8 cellular contexts compared by ENCODE assay signal in the genomic region with DNA sequence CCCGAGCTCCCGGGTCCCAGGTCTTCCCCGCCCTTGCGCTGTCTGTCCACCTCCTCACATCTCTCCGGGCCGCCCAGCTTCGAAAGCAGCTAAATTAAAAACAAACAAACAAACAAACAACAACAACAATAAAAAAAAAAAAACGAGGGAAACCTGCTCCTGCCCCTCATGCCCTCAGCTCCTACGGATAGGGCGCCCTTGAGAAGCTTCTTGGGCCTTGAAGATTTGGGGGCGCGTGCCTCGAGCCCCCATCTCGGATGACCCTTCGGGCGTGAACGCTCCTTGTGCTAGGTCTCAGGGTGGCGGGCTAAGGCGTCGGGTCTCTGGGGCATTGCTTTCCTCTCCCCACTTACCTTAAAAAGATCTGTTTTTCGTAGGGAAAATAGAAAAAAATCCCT. TPM values are rescaled to one million over a fixed set of nuclear protein-coding genes. Genes with fewer than 3 reads are reported as not detected.
DNase-seq lines count a peak whose midpoint lies in the region; ATAC-seq lines count a peak whose summit lies in the region.

No MANE protein-coding gene starts in this region.

- H3K9ac ChIP-seq in GM23248 = peak overlapping the region; percentile 55
- H3K9ac ChIP-seq in skeletal muscle satellite cell (ENCODE audit: low read depth, low read length) = peak overlapping the region; percentile 56

- H3K27me3 ChIP-seq in GM23248 (replicated peaks; ENCODE audit: insufficient read depth) = no peaks in the 10 kb centered on the region; the same call in 1 of the 2 replicates
- peaks cover 26% of the 10 kb centered on the region for H3K27me3 ChIP-seq in skeletal muscle satellite cell (ENCODE audit: control insufficient read depth, insufficient read depth, low read length)

- 0 out of 2 replicates have a peak, but pooled peaks cover 10% of the 10 kb centered on the region for H3F3A ChIP-seq in GM23248 (ENCODE audit: insufficient read depth)

- peak overlapping the region; percentile 93 for H3K4me2 ChIP-seq in GM23248 (ENCODE audit: unreplicated experiment)
- H3K4me2 ChIP-seq in skeletal muscle satellite cell (ENCODE audit: low read length) = peak overlapping the region; percentile 90

- POLR2A ChIA-PET in activated CD4-positive, alpha-beta memory T cell treated with anti-CD3 and anti-CD28 coated beads, Interleukin-2, amount 10 ng/mL, durations not matched to agents 7 days and 5 days (lab: Charles Lee) = no interaction called here

- peak overlapping the region; percentile 72 for H3K4me3 Mint-ChIP-seq in activated CD4-positive, alpha-beta memory T cell treated with anti-CD3 and anti-CD28 coated beads, Interleukin-2, amount 10 ng/mL, durations not matched to agents 7 days and 5 days

- peaks cover 68% of the 10 kb centered on the region for H3K27me3 Mint-ChIP-seq in activated CD4-positive, alpha-beta memory T cell treated with anti-CD3 and anti-CD28 coated beads, Interleukin-2, amount 10 ng/mL, durations not matched to agents 7 days and 5 days

- H3K9me3 Mint-ChIP-seq in activated CD4-positive, alpha-beta memory T cell treated with anti-CD3 and anti-CD28 coated beads, Interleukin-2, amount 10 ng/mL, durations not matched to agents 7 days and 5 days = no peaks in the 10 kb centered on the region

- no peak for ATAC-seq in GM21447 (IDR thresholded peaks at IDR 0.05; ENCODE audit: unreplicated experiment)

- CTCF ChIA-PET in activated CD4-positive, alpha-beta memory T cell treated with anti-CD3 and anti-CD28 coated beads, Interleukin-2, amount 10 ng/mL, durations not matched to agents 7 days and 5 days (lab: Charles Lee) = interaction anchor here (0.6 to 0.7 kb wide), 2 partner anchors 64 to 212 kb away, joined by 3 to 4 read pairs; no protein-coding TSS in a partner anchor

- H3K9me3 ChIP-seq in GM23248 (ENCODE audit: low read depth) (no peaks in the 10 kb centered on the region), skeletal muscle satellite cell (replicated peaks; ENCODE audit: low read length) (no peaks in the 10 kb centered on the region)

- no peak overlapping the region for H3K27ac ChIP-seq in GM23248

- H3K4me3 ChIP-seq in GM23248 = peak overlapping the region; percentile 84
- H3K4me3 ChIP-seq in iPS-11a (ENCODE audit: low read depth, low read length) = peak overlapping the region; percentile 62
- peak overlapping the region; percentile 69 for H3K4me3 ChIP-seq in skeletal muscle satellite cell (ENCODE audit: low read length)

- H3K79me2 ChIP-seq in GM23248 (ENCODE audit: insufficient read depth) = no peaks in the 10 kb centered on the region

- 0 to 1% methylated on average over 21 of the region's 21 CpGs for WGBS in GM23248 (ENCODE audit: low coverage in 1 of 2, low lambda C conversion rate in 2 of 2, missing lambda C conversion rate in 2 of 2), 2 experiments

- H3K9me2 ChIP-seq in GM23248 (ENCODE audit: insufficient read depth) = no peaks in the 10 kb centered on the region

- DNase-seq in GM23248 (no peak), iPS-NIHi11 (ENCODE audit: low spot score) (no peak), NCI-H2029 (lab: John Stamatoyannopoulos, UW) (no peak), middle frontal gyrus (ENCODE audit: extremely low spot score, low spot score) (no peak)
- no peak for DNase-seq in activated CD4-positive, alpha-beta memory T cell treated with anti-CD3 and anti-CD28 coated beads, Interleukin-2, amount 10 ng/mL, durations not matched to agents 7 days and 5 days

- H3K36me3 ChIP-seq in GM23248 (ENCODE audit: low read depth) (no peaks in the 10 kb centered on the region), skeletal muscle satellite cell (ENCODE audit: insufficient read depth, low read length) (no peaks in the 10 kb centered on the region)

- in situ Hi-C loops in GM23248 (cut with MboI) = no loop called here

- H3K4me1 Mint-ChIP-seq in activated CD4-positive, alpha-beta memory T cell treated with anti-CD3 and anti-CD28 coated beads, Interleukin-2, amount 10 ng/mL, durations not matched to agents 7 days and 5 days = peaks cover 26% of the 10 kb centered on the region

- H3K4me1 ChIP-seq in GM23248 (ENCODE audit: insufficient read depth) (0 out of 2 replicates have a peak, but pooled peaks cover 5% of the 10 kb centered on the region), skeletal muscle satellite cell (ENCODE audit: control insufficient read depth, insufficient read depth, low read length) (peaks cover 13% of the 10 kb centered on the region)

- no peak overlapping the region for H3K27ac Mint-ChIP-seq in activated CD4-positive, alpha-beta memory T cell treated with anti-CD3 and anti-CD28 coated beads, Interleukin-2, amount 10 ng/mL, durations not matched to agents 7 days and 5 days

- H3K36me3 Mint-ChIP-seq in activated CD4-positive, alpha-beta memory T cell treated with anti-CD3 and anti-CD28 coated beads, Interleukin-2, amount 10 ng/mL, durations not matched to agents 7 days and 5 days (ENCODE audit: low read depth) = no peaks in the 10 kb centered on the region

- peak overlapping the region; percentile 91 for H2AFZ ChIP-seq in GM23248

- no peaks in the 10 kb centered on the region for H4K20me1 ChIP-seq in GM23248 (ENCODE audit: insufficient read depth)

RNA-seq across cellular contexts. Expression of a gene that starts 0.7 kb away (rescaled TPM):
- total RNA-seq in GM23248 (2014; rRNA removed; shearing (Covaris generic)) = 1.9 and 3.4 TPM in 2 replicates
- polyA plus RNA-seq in GM23248 (2016; fragmentation: Nextera tagmentation; extraction: Ambion mirVana) = 3.1 and 4.5 TPM in 2 replicates
- under 1 TPM in 1 of 2 experiments, not detected in 1; 0.28 TPM for total RNA-seq in activated CD4-positive, alpha-beta memory T cell treated with anti-CD3 and anti-CD28 coated beads, Interleukin-2, amount 10 ng/mL, durations not matched to agents 7 days and 5 days
- total RNA-seq in skeletal muscle satellite cell (2012; rRNA removed) = 0.25 and 1.3 TPM in 2 replicates
